In genomic region chr14:68964300-68965093, GRCh38 we compare ENCODE assay signal across 17 cellular contexts. TPM values are rescaled to one million over a fixed set of nuclear protein-coding genes. Genes with fewer than 3 reads are reported as not detected.
DNase-seq lines count a peak whose midpoint lies in the region; ATAC-seq and TF ChIP-seq lines count a peak whose summit lies in the region.
"Had no signal": no experiment of that assay in that cellular context is flagged by ENCODE, and none has a peak within 500 bp of the region (broad histone marks: within the 10 kb centered on the region; RNA-seq: fewer than 3 reads in every experiment).

No MANE protein-coding gene starts in this region.

- no peaks in the 10 kb centered on the region for H3K27me3 Mint-ChIP-seq in activated CD8-positive, alpha-beta T cell treated with anti-CD3 and anti-CD28 coated beads for 36 hours
- H3K27me3 Mint-ChIP-seq in activated CD8-positive, alpha-beta T cell treated with anti-CD3 and anti-CD28 coated beads, Interleukin-2, amount 10 ng/mL, durations not matched to agents 7 days and 5 days (ENCODE audit: low read depth), result no peaks in the 10 kb centered on the region
- H3K27me3 Mint-ChIP-seq in type B pancreatic cell (no peaks in the 10 kb centered on the region), CD14-positive monocyte (ENCODE audit: low read depth in 3 of 3) (peaks cover 0 to 2% (median 0%) of the 10 kb centered on the region in 3 donors)

- H3K4me3 ChIP-seq in colonic mucosa, result no peak overlapping the region
- peak overlapping the region in 1 of 2 donors; percentile 10 for H3K4me3 ChIP-seq in muscle layer of duodenum (ENCODE audit: low read depth in 1 of 2, low read length in 2 of 2)
- H3K4me3 ChIP-seq: GM12878, K562, skin epidermis, thyroid gland had no signal

- POLR2A ChIA-PET in activated CD8-positive, alpha-beta T cell treated with anti-CD3 and anti-CD28 coated beads for 36 hours (lab: Charles Lee), result interaction anchor here (0.9 to 6.3 kb wide), 3 partner anchors 7 to 22 kb away, joined by 3 to 40 read pairs (median 3); no protein-coding TSS in a partner anchor
- POLR2A ChIA-PET in activated CD8-positive, alpha-beta T cell treated with anti-CD3 and anti-CD28 coated beads, Interleukin-2, amount 10 ng/mL, durations not matched to agents 7 days and 5 days (lab: Charles Lee), result interaction anchor here (0.5 kb wide), 1 partner anchor 11 kb away, joined by 3 read pairs; no protein-coding TSS in a partner anchor

- no peak for TF ChIP-seq CTCF in activated CD8-positive, alpha-beta T cell treated with anti-CD3 and anti-CD28 coated beads for 36 hours (IDR thresholded peaks at IDR 0.05)
- TF ChIP-seq CTCF in colonic mucosa (IDR thresholded peaks at IDR 0.05) (no peak), type B pancreatic cell (conservative IDR thresholded peaks at IDR 0.05) (no peak), CD14-positive monocyte (IDR thresholded peaks at IDR 0.05) (no peak)

- H3K4me1 Mint-ChIP-seq in activated CD8-positive, alpha-beta T cell treated with anti-CD3 and anti-CD28 coated beads for 36 hours (ENCODE audit: low read depth), result peaks cover 88% of the 10 kb centered on the region
- H3K4me1 Mint-ChIP-seq in activated CD8-positive, alpha-beta T cell treated with anti-CD3 and anti-CD28 coated beads, Interleukin-2, amount 10 ng/mL, durations not matched to agents 7 days and 5 days (ENCODE audit: low read depth), result peaks cover 73% of the 10 kb centered on the region
- peaks cover 75% of the 10 kb centered on the region for H3K4me1 Mint-ChIP-seq in type B pancreatic cell (ENCODE audit: unreplicated experiment)
- H3K4me1 Mint-ChIP-seq in CD14-positive monocyte, result peaks cover 43% of the 10 kb centered on the region

- no peaks in the 10 kb centered on the region for H3K9me3 Mint-ChIP-seq in activated CD8-positive, alpha-beta T cell treated with anti-CD3 and anti-CD28 coated beads for 36 hours
- H3K9me3 Mint-ChIP-seq in activated CD8-positive, alpha-beta T cell treated with anti-CD3 and anti-CD28 coated beads, Interleukin-2, amount 10 ng/mL, durations not matched to agents 7 days and 5 days (ENCODE audit: insufficient read depth), result no peaks in the 10 kb centered on the region
- H3K9me3 Mint-ChIP-seq in type B pancreatic cell (no peaks in the 10 kb centered on the region), CD14-positive monocyte (peaks cover 0 to 1% (median 0%) of the 10 kb centered on the region in 7 donors)

- peaks cover 25% of the 10 kb centered on the region for H3K36me3 Mint-ChIP-seq in activated CD8-positive, alpha-beta T cell treated with anti-CD3 and anti-CD28 coated beads for 36 hours (ENCODE audit: low read depth)
- H3K36me3 Mint-ChIP-seq in activated CD8-positive, alpha-beta T cell treated with anti-CD3 and anti-CD28 coated beads, Interleukin-2, amount 10 ng/mL, durations not matched to agents 7 days and 5 days (ENCODE audit: low read depth), result peaks cover 12% of the 10 kb centered on the region
- H3K36me3 Mint-ChIP-seq in type B pancreatic cell (peaks cover 15% of the 10 kb centered on the region), CD14-positive monocyte (peaks cover 14 to 40% of the 10 kb centered on the region in 2 donors)

- ATAC-seq in activated CD8-positive, alpha-beta T cell treated with anti-CD3 and anti-CD28 coated beads for 36 hours, result no peak
- ATAC-seq in activated CD8-positive, alpha-beta T cell treated with anti-CD3 and anti-CD28 coated beads, Interleukin-2, amount 10 ng/mL, durations not matched to agents 7 days and 5 days, result no peak
- no peak for ATAC-seq in HG02623 (IDR thresholded peaks at IDR 0.05; ENCODE audit: unreplicated experiment)
- ATAC-seq: GM12878, K562 had no signal

- peak overlapping the region; percentile 34 for H3K27ac Mint-ChIP-seq in activated CD8-positive, alpha-beta T cell treated with anti-CD3 and anti-CD28 coated beads for 36 hours
- H3K27ac Mint-ChIP-seq in activated CD8-positive, alpha-beta T cell treated with anti-CD3 and anti-CD28 coated beads, Interleukin-2, amount 10 ng/mL, durations not matched to agents 7 days and 5 days, result no peak overlapping the region
- H3K27ac Mint-ChIP-seq in type B pancreatic cell (peak overlapping the region; percentile 91), CD14-positive monocyte (peak overlapping the region in 2 of 7 donors; percentile 52 to 76)

- H3K9me3 ChIP-seq in colonic mucosa (no peaks in the 10 kb centered on the region), muscle layer of duodenum (ENCODE audit: control insufficient read depth in 1 of 2, low read length in 2 of 2) (no peaks in the 10 kb centered on the region)
- H3K9me3 ChIP-seq: thyroid gland had no signal

- peak overlapping the region; percentile 19 for H3K27ac ChIP-seq in colonic mucosa
- H3K27ac ChIP-seq in muscle layer of duodenum (ENCODE audit: low read length), result peak overlapping the region; percentile 41

- H3K9ac ChIP-seq in colonic mucosa (ENCODE audit: low read depth in 2 of 2, low read length in 2 of 2), result peak overlapping the region in 1 of 2 donors; percentile 38

- no peak overlapping the region for H3K4me3 Mint-ChIP-seq in activated CD8-positive, alpha-beta T cell treated with anti-CD3 and anti-CD28 coated beads for 36 hours
- no peak overlapping the region for H3K4me3 Mint-ChIP-seq in activated CD8-positive, alpha-beta T cell treated with anti-CD3 and anti-CD28 coated beads, Interleukin-2, amount 10 ng/mL, durations not matched to agents 7 days and 5 days
- H3K4me3 Mint-ChIP-seq in type B pancreatic cell (no peak overlapping the region), CD14-positive monocyte (no peak overlapping the region)

- no peak for DNase-seq in activated CD8-positive, alpha-beta T cell treated with anti-CD3 and anti-CD28 coated beads for 36 hours
- no peak for DNase-seq in activated CD8-positive, alpha-beta T cell treated with anti-CD3 and anti-CD28 coated beads, Interleukin-2, amount 10 ng/mL, durations not matched to agents 7 days and 5 days
- DNase-seq in colonic mucosa (no peak), type B pancreatic cell (ENCODE audit: extremely low spot score, unreplicated experiment) (no peak), posterior vena cava (ENCODE audit: low spot score) (no peak), CD14-positive monocyte (ENCODE audit: low spot score) (no peak)
- DNase-seq: activated T-cell treated with anti-CD3 and anti-CD28 coated beads for 4 hours, DMS79 treated with DMSO at 0.1 percent for 48 hours, HCEC 1CT, NCI-H1436, SIG-M5 had no signal

- H3K27me3 ChIP-seq in colonic mucosa (no peaks in the 10 kb centered on the region), muscle layer of duodenum (ENCODE audit: low read depth, low read length) (no peaks in the 10 kb centered on the region)
- H3K27me3 ChIP-seq: thyroid gland had no signal

- peaks cover 35% of the 10 kb centered on the region for H3K4me1 ChIP-seq in colonic mucosa
- peaks cover 22 to 90% of the 10 kb centered on the region in 2 donors for H3K4me1 ChIP-seq in muscle layer of duodenum (ENCODE audit: control insufficient read depth in 1 of 2, insufficient read depth in 2 of 2, low read length in 2 of 2)

- H3K36me3 ChIP-seq in colonic mucosa (no peaks in the 10 kb centered on the region), muscle layer of duodenum (ENCODE audit: control insufficient read depth in 1 of 2, insufficient read depth in 2 of 2, low read length in 2 of 2) (no peaks in the 10 kb centered on the region)
- H3K36me3 ChIP-seq: thyroid gland had no signal

- intact Hi-C loops in activated CD8-positive, alpha-beta T cell treated with anti-CD3 and anti-CD28 coated beads for 36 hours (cut with micrococcal nuclease), result no loop called here
- intact Hi-C loops in colonic mucosa (cut with DNase I) (no loop called here), posterior vena cava (cut with DNase I) (no loop called here), CD14-positive monocyte (cut with micrococcal nuclease) (no loop called here)

- CTCF ChIA-PET in activated CD8-positive, alpha-beta T cell treated with anti-CD3 and anti-CD28 coated beads for 36 hours (lab: Charles Lee), result interaction anchor here (0.7 to 1.3 kb wide), 4 partner anchors 8 to 53 kb away, joined by 3 to 4 read pairs (median 4); no protein-coding TSS in a partner anchor
- CTCF ChIA-PET in activated CD8-positive, alpha-beta T cell treated with anti-CD3 and anti-CD28 coated beads, Interleukin-2, amount 10 ng/mL, durations not matched to agents 7 days and 5 days (lab: Charles Lee), result interaction anchor here (1.4 to 2.4 kb wide), 2 partner anchors 16 to 53 kb away, joined by 4 to 7 read pairs; no protein-coding TSS in a partner anchor

RNA-seq across cellular contexts. Expression of gene ACTN1, which starts 14.6 kb away (rescaled TPM):
- total RNA-seq in activated CD8-positive, alpha-beta T cell treated with anti-CD3 and anti-CD28 coated beads for 36 hours, result 100 to 1,000 TPM; 214 TPM
- 10 to 100 TPM; 51.4 to 56.1 TPM for total RNA-seq in activated CD8-positive, alpha-beta T cell treated with anti-CD3 and anti-CD28 coated beads, Interleukin-2, amount 10 ng/mL, durations not matched to agents 7 days and 5 days
- total RNA-seq in colonic mucosa (100 to 1,000 TPM; 106 to 185 TPM), type B pancreatic cell (ENCODE audit: low replicate concordance) (128 and 176 TPM in 2 replicates), posterior vena cava (100 to 1,000 TPM; 665 to 826 TPM)
- polyA plus RNA-seq in CD14-positive monocyte, result 10 to 100 TPM; 41.4 to 75.0 TPM
